Comparison of ENCODE assay signal across 22 cellular contexts in genomic region chr4:120202222-120202621, GRCh38.
"Had no signal": no experiment of that assay in that cellular context is flagged by ENCODE, and none has a peak within 500 bp of the region (broad histone marks: within the 10 kb centered on the region; RNA-seq: fewer than 3 reads in every experiment).

No MANE protein-coding gene starts in this region.

- ATAC-seq: K562, Panc1 had no signal

- H3K27ac Mint-ChIP-seq: IgD-negative memory B cell had no signal

- DNase-seq: Kasumi-1, MM.1S, NCI-H1092 treated with DMSO at 0.1 percent for 48 hours, NCI-H1436, NCI-H187, NCI-H2029, NCI-H2081 treated with DMSO at 0.1 percent for 48 hours, NCI-H2171, NCI-H226, NCI-H446, NCI-H510A, NCI-H524 treated with DMSO at 0.1 percent for 48 hours, NCI-H69, NCI-H774, SHP77, SK-N-SH, SW 1271 had no signal

- H3K27ac ChIP-seq: KMS-11, RWPE1 had no signal

- H3K4me1 Mint-ChIP-seq: IgD-negative memory B cell had no signal

- H3K36me3 Mint-ChIP-seq: IgD-negative memory B cell had no signal

- H3K27me3 Mint-ChIP-seq: IgD-negative memory B cell had no signal

- H3K4me3 ChIP-seq: K562 had no signal

- H3K9me2 ChIP-seq: SK-N-SH had no signal

- H3K4me3 Mint-ChIP-seq: IgD-negative memory B cell had no signal

- H3K4me2 ChIP-seq: KMS-11, SK-N-SH had no signal
